ENCODE assay signal across 8 cellular contexts in genomic region chr20:25389381-25389857, GRCh38. TPM values are rescaled to one million over a fixed set of nuclear protein-coding genes. Genes with fewer than 3 reads are reported as not detected.
A peak's percentile ranks its signal among the peaks of the same experiment; 100 is the strongest.
DNase-seq lines count a peak whose midpoint lies in the region; ATAC-seq and TF ChIP-seq lines count a peak whose summit lies in the region.

No MANE protein-coding gene starts in this region.

- ATAC-seq in stimulated activated naive CD8-positive, alpha-beta T cell treated with anti-CD3 and anti-CD28 coated beads, Interleukin-15, Interleukin-2, amounts not matched to agents 100 U/mL and 50 U/mL, for 24 hours: no peak

- DNase-seq in stimulated activated naive CD8-positive, alpha-beta T cell treated with anti-CD3 and anti-CD28 coated beads, Interleukin-15, Interleukin-2, amounts not matched to agents 100 U/mL and 50 U/mL, for 24 hours: no peak
- DNase-seq in NCI-H69 (lab: John Stamatoyannopoulos, UW) (peak; percentile 75), colonic mucosa (peak; percentile 28), NCI-H2107 (lab: John Stamatoyannopoulos, UW) (no peak), SKM-1 (lab: John Stamatoyannopoulos, UW; ENCODE audit: unreplicated experiment) (no peak), posterior vena cava (ENCODE audit: low spot score) (no peak)

- H3K27ac ChIP-seq in colonic mucosa: peak overlapping the region; percentile 86

- TF ChIP-seq CTCF in colonic mucosa (IDR thresholded peaks at IDR 0.05): no peak

- H3K9me3 ChIP-seq in colonic mucosa (no peaks in the 10 kb centered on the region), mononuclear cell (ENCODE audit: low read depth, low read length) (no peaks in the 10 kb centered on the region)

- intact Hi-C loops in colonic mucosa (cut with DNase I) (no loop called here), posterior vena cava (cut with DNase I) (loop anchor here in 1 of 2 donors (5.0 kb wide), 1 partner anchor 72 kb away; no protein-coding TSS in a partner anchor)

- peak overlapping the region; percentile 88 for H3K4me3 Mint-ChIP-seq in stimulated activated naive CD8-positive, alpha-beta T cell treated with anti-CD3 and anti-CD28 coated beads, Interleukin-15, Interleukin-2, amounts not matched to agents 100 ng/mL and 50 ng/mL, for 24 hours

- H3K4me3 ChIP-seq in colonic mucosa (peak overlapping the region; percentile 82), mononuclear cell (ENCODE audit: low read length) (peak overlapping the region; percentile 59)

- H3K9ac ChIP-seq in colonic mucosa (ENCODE audit: low read depth in 2 of 2, low read length in 2 of 2): peak overlapping the region; percentile 81 to 93

- peaks cover 4% of the 10 kb centered on the region for H3K36me3 Mint-ChIP-seq in stimulated activated naive CD8-positive, alpha-beta T cell treated with anti-CD3 and anti-CD28 coated beads, Interleukin-15, Interleukin-2, amounts not matched to agents 100 ng/mL and 50 ng/mL, for 24 hours (ENCODE audit: low read depth)

- H3K27me3 Mint-ChIP-seq in stimulated activated naive CD8-positive, alpha-beta T cell treated with anti-CD3 and anti-CD28 coated beads, Interleukin-15, Interleukin-2, amounts not matched to agents 100 ng/mL and 50 ng/mL, for 24 hours: no peaks in the 10 kb centered on the region

- peaks cover 17% of the 10 kb centered on the region for H3K4me1 Mint-ChIP-seq in stimulated activated naive CD8-positive, alpha-beta T cell treated with anti-CD3 and anti-CD28 coated beads, Interleukin-15, Interleukin-2, amounts not matched to agents 100 ng/mL and 50 ng/mL, for 24 hours (ENCODE audit: low read depth)

- H3K4me1 ChIP-seq in colonic mucosa: no peaks in the 10 kb centered on the region
- H3K4me1 ChIP-seq in mononuclear cell (ENCODE audit: insufficient read depth, low read length): peaks cover 9% of the 10 kb centered on the region

- H3K27ac Mint-ChIP-seq in stimulated activated naive CD8-positive, alpha-beta T cell treated with anti-CD3 and anti-CD28 coated beads, Interleukin-15, Interleukin-2, amounts not matched to agents 100 ng/mL and 50 ng/mL, for 24 hours: peak overlapping the region; percentile 63

- H3K27me3 ChIP-seq in colonic mucosa: no peaks in the 10 kb centered on the region
- H3K27me3 ChIP-seq in mononuclear cell (ENCODE audit: insufficient read depth, low read length): no peaks in the 10 kb centered on the region

- no peaks in the 10 kb centered on the region for H3K9me3 Mint-ChIP-seq in stimulated activated naive CD8-positive, alpha-beta T cell treated with anti-CD3 and anti-CD28 coated beads, Interleukin-15, Interleukin-2, amounts not matched to agents 100 ng/mL and 50 ng/mL, for 24 hours

- H3K36me3 ChIP-seq in colonic mucosa: no peaks in the 10 kb centered on the region

RNA-seq across cellular contexts. Expression of gene ABHD12, which starts 1.2 kb away (rescaled TPM):
- total RNA-seq in colonic mucosa: 10 to 100 TPM; 54.2 to 60.6 TPM
- 17.0 TPM for total RNA-seq in mononuclear cell
- 10 to 100 TPM; 29.3 to 32.7 TPM for total RNA-seq in posterior vena cava

RNA-seq across cellular contexts. Expression of gene GINS1, which starts 18.1 kb away (rescaled TPM):
- total RNA-seq in colonic mucosa: 10 to 100 TPM in 1 of 2 donors, 1 to 10 TPM in 1; 5.4 to 24.0 TPM
- total RNA-seq in mononuclear cell: 0.21 TPM
- under 1 TPM; 0.69 to 0.81 TPM for total RNA-seq in posterior vena cava

Comparison
In these comparisons a context has a peak if more than half of its experiments do, and no peak if none do; other contexts are left out.
1. DNase-seq: peak in NCI-H69 (single experiment) and colonic mucosa (single experiment); none in stimulated activated naive CD8-positive, alpha-beta T cell treated with anti-CD3 and anti-CD28 coated beads, Interleukin-15, Interleukin-2, amounts not matched to agents 100 U/mL and 50 U/mL, for 24 hours (single experiment), NCI-H2107 (single experiment), SKM-1 (single experiment) and posterior vena cava (single experiment).